ENCODE assay signal across 8 cellular contexts in genomic region chr3:160399347-160400047, GRCh38. TPM values are rescaled to one million over a fixed set of nuclear protein-coding genes. Genes with fewer than 3 reads are reported as not detected.
A peak's percentile ranks its signal among the peaks of the same experiment; 100 is the strongest.
DNase-seq lines count a peak whose midpoint lies in the region; ATAC-seq and TF ChIP-seq lines count a peak whose summit lies in the region.

SMC4 (plus strand) TSS chr3:160399650; CDS start chr3:160400827, 1,177 bp downstream.

- H3K9me2 ChIP-seq in SU-DHL-6 (replicated peaks; ENCODE audit: insufficient read depth, low read length): no peaks in the 10 kb centered on the region

- H3K4me3 ChIP-seq in GM12865 (ENCODE audit: low read depth, low read length) (peak within 1 kb of the TSS; percentile 85), SU-DHL-6 (ENCODE audit: insufficient read depth, low read length, poor library complexity, severe bottlenecking) (peak within 1 kb of the TSS; percentile 94), ovary (peak within 1 kb of the TSS; percentile 77), tibial artery (peak within 1 kb of the TSS; percentile 63 to 81)

- TF ChIP-seq EP300 in ovary (IDR thresholded peaks at IDR 0.05): no peak

- H3K36me3 ChIP-seq in SU-DHL-6 (ENCODE audit: low read length) (peaks cover 42% of the 10 kb centered on the region), ovary (no peaks in the 10 kb centered on the region), tibial artery (no peaks in the 10 kb centered on the region)

- no peaks in the 10 kb centered on the region for H3K9me3 ChIP-seq in SU-DHL-6 (ENCODE audit: insufficient read depth, low read length)
- no peaks in the 10 kb centered on the region for H3K9me3 ChIP-seq in ovary
- H3K9me3 ChIP-seq in tibial artery: no peaks in the 10 kb centered on the region

- no peak for TF ChIP-seq POLR2A in ovary (IDR thresholded peaks at IDR 0.05)

- no peaks in the 10 kb centered on the region for H3K9me3 Mint-ChIP-seq in activated naive CD8-positive, alpha-beta T cell treated with anti-CD3 and anti-CD28 coated beads for 36 hours

- intact Hi-C loops in Right ventricle myocardium inferior (cut with DNase I) (no loop called here), ovary (cut with DNase I) (no loop called here), tibial artery (cut with DNase I; ENCODE audit: low total_unique reads) (loop anchor here (10.0 kb wide), 1 partner anchor 165 kb away; the partner anchor contains the start of gene KPNA4)

- peaks cover 18% of the 10 kb centered on the region for H3F3A ChIP-seq in SU-DHL-6 (ENCODE audit: insufficient read depth)

- peaks cover 42% of the 10 kb centered on the region for H3K4me1 Mint-ChIP-seq in activated naive CD8-positive, alpha-beta T cell treated with anti-CD3 and anti-CD28 coated beads for 36 hours

- no peaks in the 10 kb centered on the region for H3K27me3 ChIP-seq in SU-DHL-6 (ENCODE audit: low read length)
- no peaks in the 10 kb centered on the region for H3K27me3 ChIP-seq in ovary
- no peaks in the 10 kb centered on the region for H3K27me3 ChIP-seq in tibial artery

- peak within 1 kb of the TSS; percentile 98 for H3K9ac ChIP-seq in SU-DHL-6 (ENCODE audit: low read length)

- peaks cover 35% of the 10 kb centered on the region for H3K36me3 Mint-ChIP-seq in activated naive CD8-positive, alpha-beta T cell treated with anti-CD3 and anti-CD28 coated beads for 36 hours

- H4K20me1 ChIP-seq in SU-DHL-6 (ENCODE audit: low read depth, low read length): peaks cover 36% of the 10 kb centered on the region

- H2AFZ ChIP-seq in SU-DHL-6 (ENCODE audit: low read depth, low read length, severe bottlenecking): peak within 1 kb of the TSS; percentile 57

- peak within 1 kb of the TSS; percentile 96 for H3K4me2 ChIP-seq in SU-DHL-6 (ENCODE audit: low read depth, low read length, poor library complexity, severe bottlenecking)

- H3K27ac ChIP-seq in SU-DHL-6 (ENCODE audit: low read depth, low read length): peak within 1 kb of the TSS; percentile 89
- peak within 1 kb of the TSS; percentile 74 to 87 for H3K27ac ChIP-seq in ovary
- peak within 1 kb of the TSS; percentile 87 to 88 for H3K27ac ChIP-seq in tibial artery

- H3K27me3 Mint-ChIP-seq in activated naive CD8-positive, alpha-beta T cell treated with anti-CD3 and anti-CD28 coated beads for 36 hours: peaks cover 28% of the 10 kb centered on the region

- H3K4me1 ChIP-seq in ovary (ENCODE audit: insufficient read depth) (peaks cover 1% of the 10 kb centered on the region), tibial artery (peaks cover 0 to 17% (median 14%) of the 10 kb centered on the region in 4 donors)

- ATAC-seq in HG02763 (IDR thresholded peaks at IDR 0.05; ENCODE audit: unreplicated experiment) (peak; percentile 48), Right ventricle myocardium inferior (peak; percentile 77)

- H3K79me2 ChIP-seq in SU-DHL-6 (ENCODE audit: insufficient read depth, low read length): peaks cover 81% of the 10 kb centered on the region

- TF ChIP-seq CTCF in GM12865 (IDR thresholded peaks at IDR 0.05; ENCODE audit: insufficient read depth, low read depth, low read length, missing control alignments) (no peak), SU-DHL-6 (IDR thresholded peaks at IDR 0.05; ENCODE audit: insufficient read depth, low read length, poor library complexity, severe bottlenecking) (no peak), ovary (IDR thresholded peaks at IDR 0.05) (peak in 1 of 3 donors; percentile 31), tibial artery (IDR thresholded peaks at IDR 0.05) (no peak)

- DNase-seq in GM12865 (ENCODE audit: low read depth) (peak; percentile 93), NCI-H1417 (lab: John Stamatoyannopoulos, UW) (peak; percentile 97 to 100 (median 99)), Right ventricle myocardium inferior (ENCODE audit: missing footprints) (no peak), ovary (peak in 1 of 5 donors; percentile 86), tibial artery (peak; percentile 80 to 91)
- peak; percentile 80 for DNase-seq in activated naive CD8-positive, alpha-beta T cell treated with anti-CD3 and anti-CD28 coated beads for 36 hours

- WGBS in ovary, 3 donors: 0 to 1% (median 0%) methylated on average over 47 of the region's 47 CpGs

- peak within 1 kb of the TSS; percentile 98 for H3K4me3 Mint-ChIP-seq in activated naive CD8-positive, alpha-beta T cell treated with anti-CD3 and anti-CD28 coated beads for 36 hours

- peak within 1 kb of the TSS; percentile 100 for H3K27ac Mint-ChIP-seq in activated naive CD8-positive, alpha-beta T cell treated with anti-CD3 and anti-CD28 coated beads for 36 hours

RNA-seq across cellular contexts. Expression of gene SMC4, which starts in this region (rescaled TPM):
- total RNA-seq in activated naive CD8-positive, alpha-beta T cell treated with anti-CD3 and anti-CD28 coated beads for 36 hours: 100 to 1,000 TPM; 153 to 164 TPM
- total RNA-seq in Right ventricle myocardium inferior (20.1 TPM), ovary (10 to 100 TPM; 12.6 to 24.4 (median 18.0) TPM)
- polyA plus RNA-seq in ovary: 10 to 100 TPM in 1 of 2 donors, 1 to 10 TPM in 1; 8.9 to 28.2 TPM
